Comparison of ENCODE assay signal across 17 cellular contexts in genomic region chr2:220320326-220320725, GRCh38.
"Had no signal": no experiment of that assay in that cellular context is flagged by ENCODE, and none has a peak within 500 bp of the region (broad histone marks: within the 10 kb centered on the region; RNA-seq: fewer than 3 reads in every experiment).

No MANE protein-coding gene starts in this region.

- H3K4me3 ChIP-seq: left ventricle myocardium inferior, mucosa of descending colon, thyroid gland had no signal

- H3K4me3 Mint-ChIP-seq: activated naive CD8-positive, alpha-beta T cell treated with anti-CD3 and anti-CD28 coated beads for 36 hours; activated T-helper 1 cell treated with anti-CD3 and anti-CD28 coated beads, Interleukin-12 subunit alpha, Interleukin-12 subunit beta, Interleukin-2, Interleukin-4 antibody, amounts not matched to agents 30 ng/mL and 10 ng/mL and 1 ng/mL, durations not matched to agents 14 hours and 24 hours and 36 hours; effector memory CD8-positive, alpha-beta T cell; naive thymus-derived CD4-positive, alpha-beta T cell; stimulated activated memory B cell treated with anti-CD40 and anti-IgM and Interleukin-4, amounts not matched to agents 10 μg/mL and 1 μg/mL and 100 μg/mL, for 72 hours had no signal

- H3K27ac ChIP-seq: brain microvascular endothelial cell, left ventricle myocardium inferior, neutrophil, thyroid gland had no signal

- H3K36me3 Mint-ChIP-seq: activated naive CD8-positive, alpha-beta T cell treated with anti-CD3 and anti-CD28 coated beads for 36 hours; naive thymus-derived CD4-positive, alpha-beta T cell; stimulated activated memory B cell treated with anti-CD40 and anti-IgM and Interleukin-4, amounts not matched to agents 10 μg/mL and 1 μg/mL and 100 μg/mL, for 72 hours had no signal

- ATAC-seq: activated CD4-positive, CD25-positive, alpha-beta regulatory T cell treated with anti-CD3 and anti-CD28 coated beads, Interleukin-2, amount 50 U/mL, for 24 hours; effector memory CD8-positive, alpha-beta T cell; mucosa of descending colon; naive thymus-derived CD4-positive, alpha-beta T cell; stimulated activated memory B cell treated with anti-CD40 and anti-IgM and Interleukin-4, amounts not matched to agents 10 μg/mL and 1 μg/mL and 100 μg/mL, for 72 hours had no signal

- H3K27ac Mint-ChIP-seq: activated naive CD8-positive, alpha-beta T cell treated with anti-CD3 and anti-CD28 coated beads for 36 hours; activated T-helper 1 cell treated with anti-CD3 and anti-CD28 coated beads, Interleukin-12 subunit alpha, Interleukin-12 subunit beta, Interleukin-2, Interleukin-4 antibody, amounts not matched to agents 30 ng/mL and 10 ng/mL and 1 ng/mL, durations not matched to agents 14 hours and 24 hours and 36 hours; effector memory CD8-positive, alpha-beta T cell; naive thymus-derived CD4-positive, alpha-beta T cell; stimulated activated memory B cell treated with anti-CD40 and anti-IgM and Interleukin-4, amounts not matched to agents 10 μg/mL and 1 μg/mL and 100 μg/mL, for 72 hours had no signal

- H3K27me3 Mint-ChIP-seq: activated naive CD8-positive, alpha-beta T cell treated with anti-CD3 and anti-CD28 coated beads for 36 hours; effector memory CD8-positive, alpha-beta T cell; naive thymus-derived CD4-positive, alpha-beta T cell; stimulated activated memory B cell treated with anti-CD40 and anti-IgM and Interleukin-4, amounts not matched to agents 10 μg/mL and 1 μg/mL and 100 μg/mL, for 72 hours had no signal

- H3K9me3 Mint-ChIP-seq: activated naive CD8-positive, alpha-beta T cell treated with anti-CD3 and anti-CD28 coated beads for 36 hours; activated T-helper 1 cell treated with anti-CD3 and anti-CD28 coated beads, Interleukin-12 subunit alpha, Interleukin-12 subunit beta, Interleukin-2, Interleukin-4 antibody, amounts not matched to agents 30 ng/mL and 10 ng/mL and 1 ng/mL, durations not matched to agents 14 hours and 24 hours and 36 hours had no signal

- H3K4me1 Mint-ChIP-seq: activated naive CD8-positive, alpha-beta T cell treated with anti-CD3 and anti-CD28 coated beads for 36 hours; naive thymus-derived CD4-positive, alpha-beta T cell; stimulated activated memory B cell treated with anti-CD40 and anti-IgM and Interleukin-4, amounts not matched to agents 10 μg/mL and 1 μg/mL and 100 μg/mL, for 72 hours had no signal

- H3K9me3 ChIP-seq: left ventricle myocardium inferior, mucosa of descending colon, neutrophil, thyroid gland had no signal

- H3K4me1 ChIP-seq: thyroid gland had no signal

- H3K36me3 ChIP-seq: brain microvascular endothelial cell, left ventricle myocardium inferior, neutrophil, thyroid gland had no signal

- H3K27me3 ChIP-seq: brain microvascular endothelial cell, neutrophil, thyroid gland had no signal

- DNase-seq: activated naive CD8-positive, alpha-beta T cell treated with anti-CD3 and anti-CD28 coated beads for 36 hours; anterior cingulate cortex; brain microvascular endothelial cell; dermis blood vessel endothelial cell; effector memory CD8-positive, alpha-beta T cell; hippocampal formation; left ventricle myocardium inferior; mucosa of descending colon; naive thymus-derived CD4-positive, alpha-beta T cell; posterior cingulate gyrus; retina; stimulated activated CD4-positive, alpha-beta T cell treated with anti-CD3 and anti-CD28 coated beads, Interleukin-2, amount 100 ng/mL, for 48 hours; thyroid gland had no signal
